ENCODE assay signal across 32 cellular contexts in genomic region chr9:128004011-128004604, GRCh38. TPM values are rescaled to one million over a fixed set of nuclear protein-coding genes. Genes with fewer than 3 reads are reported as not detected.
DNase-seq lines count a peak whose midpoint lies in the region; ATAC-seq, FAIRE-seq and TF ChIP-seq lines count a peak whose summit lies in the region.
"Had no signal": no experiment of that assay in that cellular context is flagged by ENCODE, and none has a peak within 500 bp of the region (broad histone marks: within the 10 kb centered on the region; RNA-seq: fewer than 3 reads in every experiment).

No MANE protein-coding gene starts in this region.

- H3T11ph ChIP-seq in H9 (ENCODE audit: low read length), result no peak overlapping the region

- no peaks in the 10 kb centered on the region for H3K79me2 ChIP-seq in H9 (ENCODE audit: insufficient read depth, low read length)

- no peak overlapping the region for H3K56ac ChIP-seq in H9 (ENCODE audit: insufficient read length, low read depth, low read length)

- POLR2A ChIA-PET in CD4-positive, alpha-beta T cell (lab: Charles Lee), result interaction anchor here (5.0 to 12.6 kb wide), 3 partner anchors 23 to 33 kb away, joined by 31 to 253 read pairs (median 168); partner anchors contain the start of gene EEIG1

- H3K27me3 Mint-ChIP-seq in CD4-positive, alpha-beta T cell, result no peaks in the 10 kb centered on the region
- no peaks in the 10 kb centered on the region; the same call in 1 of the 2 replicates for H3K27me3 Mint-ChIP-seq in H9 (ENCODE audit: low read depth)
- no peaks in the 10 kb centered on the region for H3K27me3 Mint-ChIP-seq in natural killer cell treated with Interleukin-12 subunit alpha and Interleukin-12 subunit beta and Interleukin-15 and Interleukin-18, amount 100 ng/mL, for 72 hours
- H3K27me3 Mint-ChIP-seq: activated B cell treated with CpG ODN at 0.5 μM for 24 hours; activated naive CD8-positive, alpha-beta T cell treated with anti-CD3 and anti-CD28 coated beads, Interleukin-2, amount 10 ng/mL, durations not matched to agents 7 days and 5 days; progenitor cell of endocrine pancreas; type B pancreatic cell had no signal

- H3K36me3 ChIP-seq in neuronal stem cell (replicated peaks in 1 of 2; ENCODE audit: control insufficient read depth in 2 of 2, insufficient read depth in 2 of 2, low read length in 2 of 2), result no peaks in the 10 kb centered on the region
- H3K36me3 ChIP-seq in ascending aorta, result no peaks in the 10 kb centered on the region
- H3K36me3 ChIP-seq: colonic mucosa, neutrophil, Peyer's patch, sigmoid colon had no signal

- H4K91ac ChIP-seq in H9 (ENCODE audit: insufficient read length, low read depth, low read length) (no peak overlapping the region), neuronal stem cell (ENCODE audit: low read depth, low read length, poor library complexity) (no peak overlapping the region)

- H2BK12ac ChIP-seq in H9 (ENCODE audit: insufficient read length, low read depth, low read length), result no peak overlapping the region
- H2BK12ac ChIP-seq in neuronal stem cell (ENCODE audit: low read length), result no peak overlapping the region

- H3K18ac ChIP-seq in H9 (ENCODE audit: insufficient read length, low read depth, low read length) (no peak overlapping the region), neuronal stem cell (ENCODE audit: low read length) (no peak overlapping the region)

- no peak overlapping the region for H2AFZ ChIP-seq in H9 (ENCODE audit: low read length)
- H2AFZ ChIP-seq in neuronal stem cell (ENCODE audit: low read length), result peak overlapping the region; percentile 33

- CTCF ChIA-PET in CD4-positive, alpha-beta T cell (lab: Charles Lee), result no interaction called here

- H2BK5ac ChIP-seq in H9 (ENCODE audit: insufficient read length, low read length), result no peak overlapping the region
- H2BK5ac ChIP-seq in neuronal stem cell (ENCODE audit: low read length), result no peak overlapping the region

- ATAC-seq in CD4-positive, alpha-beta T cell (ENCODE audit: poor library complexity), result no peak
- no peak for ATAC-seq in natural killer cell treated with Interleukin-12 subunit alpha and Interleukin-12 subunit beta and Interleukin-15 and Interleukin-18, amount 100 ng/mL, for 72 hours
- ATAC-seq: activated CD8-positive, alpha-beta memory T cell treated with anti-CD3 and anti-CD28 coated beads, Interleukin-2, amount 10 ng/mL, durations not matched to agents 7 days and 5 days; activated T-cell treated with anti-CD3 and anti-CD28 coated beads, Interleukin-2, amount 50 U/mL, for 4 hours had no signal

- H3K79me1 ChIP-seq in H9 (ENCODE audit: insufficient read depth, low read depth, low read length, poor library complexity, severe bottlenecking) (no peaks in the 10 kb centered on the region), neuronal stem cell (ENCODE audit: low read depth, low read length) (no peaks in the 10 kb centered on the region)

- H2BK120ac ChIP-seq in H9 (ENCODE audit: low read depth, low read length, poor library complexity, severe bottlenecking) (peak overlapping the region; percentile 38), neuronal stem cell (ENCODE audit: low read depth, low read length) (no peak overlapping the region)

- peaks cover 4% of the 10 kb centered on the region for H3K36me3 Mint-ChIP-seq in CD4-positive, alpha-beta T cell (ENCODE audit: low read depth)
- H3K36me3 Mint-ChIP-seq in H9 (ENCODE audit: insufficient read depth in 1 of 3, low read depth in 3 of 3), result peaks cover 5 to 14% (median 7%) of the 10 kb centered on the region in 3 experiments; a peak in 5 of 7 replicates
- H3K36me3 Mint-ChIP-seq in natural killer cell treated with Interleukin-12 subunit alpha and Interleukin-12 subunit beta and Interleukin-15 and Interleukin-18, amount 100 ng/mL, for 72 hours, result no peaks in the 10 kb centered on the region
- H3K36me3 Mint-ChIP-seq: type B pancreatic cell had no signal

- H3K23me2 ChIP-seq in H9 (ENCODE audit: insufficient read length, low read depth, low read length, poor library complexity, severe bottlenecking), result no peaks in the 10 kb centered on the region

- FAIRE-seq in H54 (lab: Jason Lieb, UNC), result no peak
- FAIRE-seq: D721Med, GM19239 had no signal

- no peak for DNase-seq in CD4-positive, alpha-beta T cell
- DNase-seq in H9 (no peak), neuronal stem cell (ENCODE audit: low spot score) (no peak), ascending aorta (ENCODE audit: low spot score in 2 of 2) (no peak), H54 (ENCODE audit: insufficient read length, low spot score) (no peak)
- no peak for DNase-seq in natural killer cell treated with Interleukin-12 subunit alpha and Interleukin-12 subunit beta and Interleukin-15 and Interleukin-18, amount 100 ng/mL, for 72 hours (ENCODE audit: low spot score)
- DNase-seq: activated B cell treated with CpG ODN at 0.5 μM for 24 hours; activated CD8-positive, alpha-beta memory T cell treated with anti-CD3 and anti-CD28 coated beads, Interleukin-2, amount 10 ng/mL, durations not matched to agents 7 days and 5 days; activated gamma-delta T cell treated with Interleukin-2 at 50 U/mL for 16 hours; activated naive CD8-positive, alpha-beta T cell treated with anti-CD3 and anti-CD28 coated beads, Interleukin-2, amount 10 ng/mL, durations not matched to agents 7 days and 5 days; activated T-cell treated with anti-CD3 and anti-CD28 coated beads, Interleukin-2, amount 50 U/mL, for 4 hours; aorta; colonic mucosa; DND-41; effector CD8-positive, alpha-beta T cell; GOT3; hypothalamus; mammary epithelial cell; NCI-H1930; NCI-H526; Peyer's patch; SHP77 treated with DMSO at 0.1 percent for 48 hours; sigmoid colon; stimulated activated CD4-positive, alpha-beta T cell treated with anti-CD3 and anti-CD28 coated beads, Interleukin-4, amount 100 ng/mL, for 4 hours had no signal

- H3K27me3 ChIP-seq in CD4-positive, alpha-beta T cell (ENCODE audit: control insufficient read depth, insufficient read depth, low read length), result no peaks in the 10 kb centered on the region
- H3K27me3 ChIP-seq in H9 (ENCODE audit: insufficient read depth, low read length) (no peaks in the 10 kb centered on the region), neuronal stem cell (ENCODE audit: control insufficient read depth in 3 of 3, insufficient read depth in 3 of 3, low read depth in 1 of 3, low read length in 3 of 3) (peaks cover 0 to 3% (median 0%) of the 10 kb centered on the region in 3 experiments), ascending aorta (no peaks in the 10 kb centered on the region)
- H3K27me3 ChIP-seq: colonic mucosa, Peyer's patch, sigmoid colon had no signal

- H4K8ac ChIP-seq in H9 (replicated peaks; ENCODE audit: insufficient read length, low read depth, low read length), result no peak overlapping the region
- H4K8ac ChIP-seq in neuronal stem cell (ENCODE audit: low read depth, low read length), result no peak overlapping the region

- H3K4me3 ChIP-seq in neuronal stem cell (ENCODE audit: low read length in 2 of 2), result no peak overlapping the region
- no peak overlapping the region for H3K4me3 ChIP-seq in ascending aorta
- H3K4me3 ChIP-seq: colonic mucosa, Peyer's patch, sigmoid colon had no signal

- no peak overlapping the region for H2BK15ac ChIP-seq in H9 (ENCODE audit: low read depth, low read length)
- H2BK15ac ChIP-seq in neuronal stem cell (ENCODE audit: low read length), result no peak overlapping the region

- no peak for TF ChIP-seq POLR2A in H54 (IDR thresholded peaks at IDR 0.05; ENCODE audit: low read depth, low read length)

- H3K23ac ChIP-seq in H9 (ENCODE audit: insufficient read length, low read depth, low read length) (no peak overlapping the region), neuronal stem cell (ENCODE audit: low read depth, low read length, poor library complexity) (no peak overlapping the region)

- no peaks in the 10 kb centered on the region for H4K20me1 ChIP-seq in H9 (ENCODE audit: control insufficient read depth, insufficient read depth, insufficient read length)

- H3K4me1 ChIP-seq in H9 (ENCODE audit: insufficient read depth, low read length), result no peaks in the 10 kb centered on the region
- peaks cover 0 to 18% of the 10 kb centered on the region in 2 donors for H3K4me1 ChIP-seq in neuronal stem cell (ENCODE audit: control insufficient read depth in 2 of 2, insufficient read depth in 1 of 2, low read depth in 1 of 2, low read length in 2 of 2)
- H3K4me1 ChIP-seq in ascending aorta, result no peaks in the 10 kb centered on the region
- H3K4me1 ChIP-seq: colonic mucosa had no signal

- H2AK5ac ChIP-seq in H9 (ENCODE audit: insufficient read length, low read length) (no peak overlapping the region), neuronal stem cell (ENCODE audit: low read depth, low read length) (no peak overlapping the region)

- H3K4me2 ChIP-seq in H9 (ENCODE audit: insufficient read depth, insufficient read length, low read length) (no peak overlapping the region), neuronal stem cell (ENCODE audit: insufficient read depth, low read length, poor library complexity, severe bottlenecking) (no peak overlapping the region)
- H3K4me2 ChIP-seq: KMS-11 had no signal

- no peak overlapping the region for H3K9ac ChIP-seq in H9 (ENCODE audit: extremely low read depth, insufficient read length, low read length)
- no peak overlapping the region for H3K9ac ChIP-seq in neuronal stem cell (ENCODE audit: low read depth, low read length, poor library complexity)
- H3K9ac ChIP-seq: KMS-11 had no signal

- H3K27ac ChIP-seq in CD4-positive, alpha-beta T cell (ENCODE audit: low read depth, low read length), result peak overlapping the region; percentile 24
- no peak overlapping the region for H3K27ac ChIP-seq in H9 (ENCODE audit: insufficient read length, low read depth, low read length)
- peak overlapping the region; percentile 87; the same call in 1 of the 2 replicates for H3K27ac ChIP-seq in VCaP
- H3K27ac ChIP-seq in neuronal stem cell (replicated peaks; ENCODE audit: low read length), result no peak overlapping the region
- H3K27ac ChIP-seq in ascending aorta, result no peak overlapping the region
- H3K27ac ChIP-seq: C4-2B, colonic mucosa, KMS-11, neutrophil, sigmoid colon had no signal

- no peak for TF ChIP-seq CTCF in CD4-positive, alpha-beta T cell (IDR thresholded peaks at IDR 0.05)
- TF ChIP-seq CTCF in H9 (conservative IDR thresholded peaks at IDR 0.05) (no peak), VCaP (conservative IDR thresholded peaks at IDR 0.05) (no peak), ascending aorta (IDR thresholded peaks at IDR 0.05) (no peak)

- no peaks in the 10 kb centered on the region for H3K9me3 ChIP-seq in CD4-positive, alpha-beta T cell (ENCODE audit: control insufficient read depth, low read length)
- H3K9me3 ChIP-seq in H9 (ENCODE audit: control insufficient read depth, low read depth, low read length) (no peaks in the 10 kb centered on the region), neuronal stem cell (replicated peaks in 1 of 2; ENCODE audit: control insufficient read depth in 2 of 2, insufficient read depth in 1 of 2, low read depth in 1 of 2, low read length in 2 of 2) (peaks cover 3 to 5% of the 10 kb centered on the region in 2 donors), ascending aorta (no peaks in the 10 kb centered on the region)
- H3K9me3 ChIP-seq: colonic mucosa, neutrophil, Peyer's patch, sigmoid colon had no signal

- peaks cover 3% of the 10 kb centered on the region for H3K9me3 Mint-ChIP-seq in CD4-positive, alpha-beta T cell
- peaks cover 10 to 19% of the 10 kb centered on the region in 2 experiments for H3K9me3 Mint-ChIP-seq in H9
- no peaks in the 10 kb centered on the region for H3K9me3 Mint-ChIP-seq in natural killer cell treated with Interleukin-12 subunit alpha and Interleukin-12 subunit beta and Interleukin-15 and Interleukin-18, amount 100 ng/mL, for 72 hours

- no peak overlapping the region for H2BK20ac ChIP-seq in H9 (ENCODE audit: low read depth, low read length, poor library complexity, severe bottlenecking)

- no peak overlapping the region for H3K4me3 Mint-ChIP-seq in CD4-positive, alpha-beta T cell
- no peak overlapping the region for H3K4me3 Mint-ChIP-seq in H9
- H3K4me3 Mint-ChIP-seq in natural killer cell treated with Interleukin-12 subunit alpha and Interleukin-12 subunit beta and Interleukin-15 and Interleukin-18, amount 100 ng/mL, for 72 hours, result no peak overlapping the region
- H3K4me3 Mint-ChIP-seq: activated B cell treated with CpG ODN at 0.5 μM for 24 hours; activated CD8-positive, alpha-beta memory T cell treated with anti-CD3 and anti-CD28 coated beads, Interleukin-2, amount 10 ng/mL, durations not matched to agents 7 days and 5 days; activated naive CD8-positive, alpha-beta T cell treated with anti-CD3 and anti-CD28 coated beads, Interleukin-2, amount 10 ng/mL, durations not matched to agents 7 days and 5 days; activated T-cell treated with anti-CD3 and anti-CD28 coated beads, Interleukin-2, amount 50 U/mL, for 4 hours; type B pancreatic cell had no signal

- intact Hi-C loops in CD4-positive, alpha-beta T cell (cut with DNase I, micrococcal nuclease), result no loop called here
- intact Hi-C loops in ascending aorta (cut with DNase I), result no loop called here

- peak overlapping the region; percentile 96 for H3K27ac Mint-ChIP-seq in CD4-positive, alpha-beta T cell
- no peak overlapping the region; a peak in 1 of 7 replicates for H3K27ac Mint-ChIP-seq in H9
- H3K27ac Mint-ChIP-seq in natural killer cell treated with Interleukin-12 subunit alpha and Interleukin-12 subunit beta and Interleukin-15 and Interleukin-18, amount 100 ng/mL, for 72 hours, result no peak overlapping the region
- H3K27ac Mint-ChIP-seq: activated CD8-positive, alpha-beta memory T cell treated with anti-CD3 and anti-CD28 coated beads, Interleukin-2, amount 10 ng/mL, durations not matched to agents 7 days and 5 days; activated naive CD8-positive, alpha-beta T cell treated with anti-CD3 and anti-CD28 coated beads, Interleukin-2, amount 10 ng/mL, durations not matched to agents 7 days and 5 days; progenitor cell of endocrine pancreas; type B pancreatic cell had no signal

- no peak overlapping the region for H3K14ac ChIP-seq in H9 (ENCODE audit: insufficient read depth, low read length)
- H3K14ac ChIP-seq in neuronal stem cell (ENCODE audit: low read length), result no peak overlapping the region

- H3K4me1 Mint-ChIP-seq in CD4-positive, alpha-beta T cell (ENCODE audit: low read depth), result peaks cover 67% of the 10 kb centered on the region
- H3K4me1 Mint-ChIP-seq in H9, result peaks cover 12 to 21% of the 10 kb centered on the region in 2 experiments
- H3K4me1 Mint-ChIP-seq in natural killer cell treated with Interleukin-12 subunit alpha and Interleukin-12 subunit beta and Interleukin-15 and Interleukin-18, amount 100 ng/mL, for 72 hours (ENCODE audit: low read depth in 2 of 2), result peaks cover 9 to 10% of the 10 kb centered on the region in 2 donors

- WGBS in H9 (ENCODE audit: extremely low coverage, insufficient read length, low lambda C conversion rate), result no CpG with 5 or more reads among the region's 10 CpGs
- no CpG with 5 or more reads among the region's 10 CpGs for WGBS in neuronal stem cell (ENCODE audit: extremely low coverage in 2 of 2, insufficient read length in 2 of 2, insufficient replicate concordance in 1 of 2), 2 donors

- no peak overlapping the region for H4K5ac ChIP-seq in H9 (ENCODE audit: insufficient read length, low read depth, low read length)

- H3K4ac ChIP-seq in H9 (ENCODE audit: low read depth, low read length), result no peak overlapping the region
- no peak overlapping the region for H3K4ac ChIP-seq in neuronal stem cell (ENCODE audit: low read length)

RNA-seq across cellular contexts. Expression of gene EEIG1, which starts 23.3 kb away (rescaled TPM):
- total RNA-seq in CD4-positive, alpha-beta T cell, result 100 to 1,000 TPM; 440 to 463 TPM
- 52.3 and 59.5 TPM in 2 replicates for total RNA-seq in H9 (2021)
- 22.0 TPM for polyA plus RNA-seq in neuronal stem cell (2013, experiment 1 of 2)
- 22.8 TPM for polyA plus RNA-seq in neuronal stem cell (2013, experiment 2 of 2)
- 32.8 TPM for total RNA-seq in ascending aorta
- total RNA-seq in natural killer cell treated with Interleukin-12 subunit alpha and Interleukin-12 subunit beta and Interleukin-15 and Interleukin-18, amount 100 ng/mL, for 72 hours, result 10 to 100 TPM in 1 of 2 donors, 1 to 10 TPM in 1; 8.2 to 16.4 TPM

Comparison
In these comparisons a context has a peak if more than half of its experiments do, and no peak if none do; other contexts are left out.
1. H3K27ac ChIP-seq: peak in CD4-positive, alpha-beta T cell (single experiment) and VCaP (single experiment); none in H9 (single experiment), neuronal stem cell (single experiment) and ascending aorta (0 of 2).